ENCODE assay signal across 8 cellular contexts in genomic region chr17:75764711-75765421, GRCh38. TPM values are rescaled to one million over a fixed set of nuclear protein-coding genes. Genes with fewer than 3 reads are reported as not detected.
DNase-seq lines count a peak whose midpoint lies in the region; ATAC-seq lines count a peak whose summit lies in the region.

GALK1 (minus strand) TSS chr17:75765192; CDS start chr17:75765136, 56 bp downstream.

- no peaks in the 10 kb centered on the region for H3K36me3 Mint-ChIP-seq in activated CD4-positive, alpha-beta memory T cell treated with anti-CD3 and anti-CD28 coated beads, Interleukin-2, amount 10 ng/mL, durations not matched to agents 7 days and 5 days (ENCODE audit: low read depth)

- peaks cover 4% of the 10 kb centered on the region for H3K27me3 Mint-ChIP-seq in activated CD4-positive, alpha-beta memory T cell treated with anti-CD3 and anti-CD28 coated beads, Interleukin-2, amount 10 ng/mL, durations not matched to agents 7 days and 5 days

- CTCF ChIA-PET in activated CD4-positive, alpha-beta memory T cell treated with anti-CD3 and anti-CD28 coated beads, Interleukin-2, amount 10 ng/mL, durations not matched to agents 7 days and 5 days (lab: Charles Lee) = interaction anchor here (0.5 to 5.7 kb wide), 23 partner anchors 11 to 275 kb away, joined by 3 to 92 read pairs (median 5); partner anchors contain the start of genes SMIM5, TRIM65 and UNC13D

- peak within 1 kb of the TSS; percentile 49 for H3K27ac Mint-ChIP-seq in activated CD4-positive, alpha-beta memory T cell treated with anti-CD3 and anti-CD28 coated beads, Interleukin-2, amount 10 ng/mL, durations not matched to agents 7 days and 5 days

- H3K4me3 Mint-ChIP-seq in activated CD4-positive, alpha-beta memory T cell treated with anti-CD3 and anti-CD28 coated beads, Interleukin-2, amount 10 ng/mL, durations not matched to agents 7 days and 5 days = peak within 1 kb of the TSS; percentile 77

- no peaks in the 10 kb centered on the region for H3K9me3 Mint-ChIP-seq in activated CD4-positive, alpha-beta memory T cell treated with anti-CD3 and anti-CD28 coated beads, Interleukin-2, amount 10 ng/mL, durations not matched to agents 7 days and 5 days

- peak; percentile 80 for ATAC-seq in HG02759 (IDR thresholded peaks at IDR 0.05; ENCODE audit: unreplicated experiment)

- POLR2A ChIA-PET in activated CD4-positive, alpha-beta memory T cell treated with anti-CD3 and anti-CD28 coated beads, Interleukin-2, amount 10 ng/mL, durations not matched to agents 7 days and 5 days (lab: Charles Lee) = interaction anchor here (0.6 to 7.9 kb wide), 15 partner anchors 12 to 475 kb away, joined by 3 to 214 read pairs (median 3); partner anchors contain the start of genes MRPL38, SLC25A19, TRIM65 and UNK

- peaks cover 19% of the 10 kb centered on the region for H3K4me1 Mint-ChIP-seq in activated CD4-positive, alpha-beta memory T cell treated with anti-CD3 and anti-CD28 coated beads, Interleukin-2, amount 10 ng/mL, durations not matched to agents 7 days and 5 days

- DNase-seq in NCI-H1436 (lab: John Stamatoyannopoulos, UW) (peak; percentile 72), NCI-H1436 treated with DMSO at 0.1 percent for 48 hours (lab: John Stamatoyannopoulos, UW) (no peak), NCI-H526 (lab: John Stamatoyannopoulos, UW) (peak; percentile 47 to 76), medulla oblongata (ENCODE audit: extremely low spot score) (peak; percentile 59)
- peak; percentile 82 for DNase-seq in activated CD4-positive, alpha-beta memory T cell treated with anti-CD3 and anti-CD28 coated beads, Interleukin-2, amount 10 ng/mL, durations not matched to agents 7 days and 5 days
- peak; percentile 59 for DNase-seq in effector CD4-positive, alpha-beta T cell
- DNase-seq in stimulated activated CD8-positive, alpha-beta memory T cell treated with anti-CD3 and anti-CD28 coated beads, Interleukin-12 subunit alpha, Interleukin-12 subunit beta, amount 100 ng/mL, for 4 hours (ENCODE audit: low read depth) = peak; percentile 53

RNA-seq across cellular contexts. Expression of gene GALK1, which starts in this region (rescaled TPM):
- total RNA-seq in activated CD4-positive, alpha-beta memory T cell treated with anti-CD3 and anti-CD28 coated beads, Interleukin-2, amount 10 ng/mL, durations not matched to agents 7 days and 5 days = 10 to 100 TPM; 40.0 to 40.6 TPM
